Comparison of ENCODE assay signal across 9 cellular contexts in the genomic region with DNA sequence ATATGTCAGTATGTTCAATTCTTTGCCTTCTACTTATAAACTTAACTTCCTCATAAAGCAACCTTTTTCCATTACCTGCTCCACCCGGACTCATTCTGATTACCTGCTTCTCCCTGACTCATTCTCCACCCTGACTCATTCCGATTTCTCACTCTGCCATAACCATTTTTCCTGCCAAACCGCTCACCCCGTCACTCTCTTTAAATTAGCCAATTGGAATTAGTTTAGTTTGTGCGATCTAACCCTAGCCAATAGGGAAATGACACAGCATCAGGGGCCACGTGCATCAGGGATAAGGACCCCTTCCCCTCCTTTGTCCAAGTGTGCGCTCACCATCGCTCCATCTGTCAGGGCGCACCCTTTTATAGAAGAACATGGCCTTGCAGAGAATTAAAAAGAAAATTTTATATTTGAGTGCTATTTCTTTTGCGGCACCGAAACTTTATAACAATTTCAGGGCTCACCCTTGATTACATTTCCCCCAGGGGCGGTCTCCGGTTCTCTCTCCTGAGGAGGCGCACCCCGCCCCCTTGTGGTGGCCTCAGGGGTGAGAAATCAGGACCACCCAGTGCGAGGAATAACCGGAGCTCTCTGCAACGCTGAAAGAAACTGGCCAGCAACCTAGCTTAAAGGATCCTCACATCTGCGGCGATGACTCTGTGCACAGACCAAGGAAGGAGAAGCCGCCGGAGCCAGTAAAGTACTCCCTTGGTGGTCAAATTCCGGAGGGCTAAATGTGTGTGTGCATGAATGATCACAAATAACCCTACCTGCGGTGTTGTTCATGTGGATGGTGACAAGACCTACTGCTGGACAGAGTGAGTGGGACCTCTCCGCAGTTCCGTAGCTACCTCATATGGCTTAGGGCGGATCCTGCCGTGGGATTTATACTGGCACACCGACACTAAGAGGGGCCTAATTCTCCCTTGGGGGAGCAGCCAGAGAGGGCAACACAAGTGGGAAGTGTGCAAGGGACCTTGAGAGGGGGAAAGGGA. TPM values are rescaled to one million over a fixed set of nuclear protein-coding genes. Genes with fewer than 3 reads are reported as not detected.
DNase-seq lines count a peak whose midpoint lies in the region; ATAC-seq and TF ChIP-seq lines count a peak whose summit lies in the region.
"Had no signal": no experiment of that assay in that cellular context is flagged by ENCODE, and none has a peak within 500 bp of the region (broad histone marks: within the 10 kb centered on the region; RNA-seq: fewer than 3 reads in every experiment).

No MANE protein-coding gene starts in this region.

- H3K4me3 Mint-ChIP-seq in MCF 10A (ENCODE audit: unreplicated experiment), result no peak overlapping the region
- peak overlapping the region; percentile 17 to 67 (median 56) for H3K4me3 Mint-ChIP-seq in nephron

- H3K9ac ChIP-seq in stomach smooth muscle (ENCODE audit: low read length in 2 of 2), result no peak overlapping the region

- no peaks in the 10 kb centered on the region for H3K36me3 Mint-ChIP-seq in MCF 10A (ENCODE audit: insufficient read depth, unreplicated experiment)
- H3K36me3 Mint-ChIP-seq in nephron (ENCODE audit: low read depth), result no peaks in the 10 kb centered on the region

- no peaks in the 10 kb centered on the region for H3K27me3 ChIP-seq in breast epithelium
- peaks cover 3 to 11% of the 10 kb centered on the region in 2 donors for H3K27me3 ChIP-seq in stomach smooth muscle (ENCODE audit: control insufficient read depth in 1 of 2, insufficient read depth in 2 of 2, low read length in 2 of 2)

- H3K27me3 Mint-ChIP-seq in MCF 10A (ENCODE audit: insufficient read depth, unreplicated experiment) (no peaks in the 10 kb centered on the region), nephron (ENCODE audit: low read depth) (peaks cover 66% of the 10 kb centered on the region)

- H3K9me3 Mint-ChIP-seq in MCF 10A (ENCODE audit: unreplicated experiment) (no peaks in the 10 kb centered on the region), nephron (peaks cover 12% of the 10 kb centered on the region)

- no TSS peak for BruUV-seq in MCF 10A (replicated peaks; lab: Mats Ljungman, UMichigan)

- H3K36me3 ChIP-seq in breast epithelium, result no peaks in the 10 kb centered on the region
- H3K36me3 ChIP-seq in stomach smooth muscle (ENCODE audit: control insufficient read depth in 2 of 2, insufficient read depth in 2 of 2, low read length in 2 of 2), result no peaks in the 10 kb centered on the region

- H3K4me1 Mint-ChIP-seq in MCF 10A (ENCODE audit: insufficient read depth, unreplicated experiment) (peaks cover 6% of the 10 kb centered on the region), nephron (peaks cover 9% of the 10 kb centered on the region)

- TF ChIP-seq POLR2A in breast epithelium (IDR thresholded peaks at IDR 0.05), result no peak

- TF ChIP-seq CTCF in MCF 10A (IDR thresholded peaks at IDR 0.05; ENCODE audit: unreplicated experiment) (no peak), breast epithelium (IDR thresholded peaks at IDR 0.05) (peak in 1 of 3 donors; percentile 13), nephron (IDR thresholded peaks at IDR 0.05; ENCODE audit: unreplicated experiment in 3 of 3) (peak; percentile 44 to 59 (median 53))

- peak overlapping the region in 1 of 3 donors; percentile 5 for H3K4me3 ChIP-seq in breast epithelium
- peak overlapping the region; percentile 23 to 62 for H3K4me3 ChIP-seq in stomach smooth muscle (ENCODE audit: low read length in 2 of 2)
- H3K4me3 ChIP-seq: lung had no signal

- H3K9me3 ChIP-seq in breast epithelium, result no peaks in the 10 kb centered on the region
- H3K9me3 ChIP-seq in stomach smooth muscle (ENCODE audit: control insufficient read depth in 2 of 2, low read length in 2 of 2), result no peaks in the 10 kb centered on the region

- H3K4me1 ChIP-seq in breast epithelium (no peaks in the 10 kb centered on the region), stomach smooth muscle (ENCODE audit: control insufficient read depth, insufficient read depth, low read length) (no peaks in the 10 kb centered on the region)

- POLR2A ChIA-PET in MCF 10A (lab: Yijun Ruan, JAX), result interaction anchor here (1.0 kb wide), 1 partner anchor 34 kb away, joined by 3 read pairs; no protein-coding TSS in a partner anchor

- H3K27ac ChIP-seq in breast epithelium (no peak overlapping the region), stomach smooth muscle (ENCODE audit: low read length) (no peak overlapping the region)

- CTCF ChIA-PET in MCF 10A (lab: Yijun Ruan, JAX), result interaction anchor here (0.5 to 1.0 kb wide), 3 partner anchors 8 to 45 kb away, joined by 3 read pairs; no protein-coding TSS in a partner anchor

- peak; percentile 40 for DNase-seq in MCF 10A (ENCODE audit: unreplicated experiment)
- DNase-seq in breast epithelium (ENCODE audit: low spot score in 2 of 2), result no peak
- peak; percentile 50 for DNase-seq in activated T-cell treated with anti-CD3 and anti-CD28 coated beads for 48 hours (ENCODE audit: low read depth)
- DNase-seq in fibroblast of gingiva (ENCODE audit: low read depth), result peak; percentile 8

- no peak overlapping the region for H3K27ac Mint-ChIP-seq in MCF 10A (ENCODE audit: low read depth, unreplicated experiment)
- peak overlapping the region; percentile 55 to 75 (median 75) for H3K27ac Mint-ChIP-seq in nephron

- ATAC-seq in HG03520 (IDR thresholded peaks at IDR 0.05; ENCODE audit: unreplicated experiment) (no peak), GM19467 (IDR thresholded peaks at IDR 0.05; ENCODE audit: unreplicated experiment) (no peak)

- intact Hi-C loops in MCF 10A (cut with micrococcal nuclease) (no loop called here), breast epithelium (cut with DNase I; ENCODE audit: low total_unique reads) (no loop called here)

RNA-seq across cellular contexts. Expression of gene CBR3, which starts 30.3 kb away (rescaled TPM):
- total RNA-seq in MCF 10A (2022) (1.3 and 1.8 TPM in 2 replicates), breast epithelium (10 to 100 TPM; 15.7 to 29.0 (median 22.1) TPM)

RNA-seq across cellular contexts. Expression of gene CBR1, which starts 34.8 kb away (rescaled TPM):
- total RNA-seq in MCF 10A (2022) (35.8 and 38.6 TPM in 2 replicates), breast epithelium (100 to 1,000 TPM in 1 of 3 donors, 10 to 100 TPM in 2; 79.5 to 104 (median 85.5) TPM)

RNA-seq across cellular contexts. Expression of gene SETD4, which starts 44.3 kb away (rescaled TPM):
- 22.6 and 23.3 TPM in 2 replicates for total RNA-seq in MCF 10A (2022)
- total RNA-seq in breast epithelium, result 10 to 100 TPM; 14.2 to 34.1 (median 25.6) TPM

RNA-seq across cellular contexts. Expression of gene DOP1B, which starts 52.0 kb away (rescaled TPM):
- 7.6 and 8.3 TPM in 2 replicates for total RNA-seq in MCF 10A (2022)
- 10 to 100 TPM; 11.5 to 21.4 (median 19.7) TPM for total RNA-seq in breast epithelium

Comparison
In these comparisons a context has a peak if more than half of its experiments do, and no peak if none do; other contexts are left out.
1. DNase-seq: peak in MCF 10A (single experiment), activated T-cell treated with anti-CD3 and anti-CD28 coated beads for 48 hours (single experiment) and fibroblast of gingiva (single experiment); none in breast epithelium (0 of 2).